ENCODE assay signal across 8 cellular contexts in genomic region chr7:108094933-108095710, GRCh38. TPM values are rescaled to one million over a fixed set of nuclear protein-coding genes. Genes with fewer than 3 reads are reported as not detected.
DNase-seq lines count a peak whose midpoint lies in the region; ATAC-seq and TF ChIP-seq lines count a peak whose summit lies in the region.

No MANE protein-coding gene starts in this region.

- intact Hi-C loops in esophagus muscularis mucosa (cut with DNase I) = loop anchor here (5.0 kb wide), 1 partner anchor 88 kb away; no protein-coding TSS in a partner anchor

- peaks cover 15% of the 10 kb centered on the region for H3K27me3 Mint-ChIP-seq in activated CD8-positive, alpha-beta memory T cell treated with anti-CD3 and anti-CD28 coated beads, Interleukin-2, amount 10 ng/mL, durations not matched to agents 7 days and 5 days
- H3K27me3 Mint-ChIP-seq in CD8-positive, alpha-beta memory T cell = peaks cover 1 to 17% of the 10 kb centered on the region in 2 donors

- H3K27ac Mint-ChIP-seq in activated CD8-positive, alpha-beta memory T cell treated with anti-CD3 and anti-CD28 coated beads, Interleukin-2, amount 10 ng/mL, durations not matched to agents 7 days and 5 days = no peak overlapping the region
- H3K27ac Mint-ChIP-seq in CD8-positive, alpha-beta memory T cell = no peak overlapping the region

- ATAC-seq in GM19452 (IDR thresholded peaks at IDR 0.05; ENCODE audit: unreplicated experiment) (peak; percentile 63), GM21360 (IDR thresholded peaks at IDR 0.05; ENCODE audit: unreplicated experiment) (no peak)
- ATAC-seq in activated CD8-positive, alpha-beta memory T cell treated with anti-CD3 and anti-CD28 coated beads, Interleukin-2, amount 10 ng/mL, durations not matched to agents 7 days and 5 days = no peak

- TF ChIP-seq EP300 in esophagus muscularis mucosa (IDR thresholded peaks at IDR 0.05) = no peak

- H3K4me1 ChIP-seq in esophagus muscularis mucosa = peaks cover 19 to 52% (median 42%) of the 10 kb centered on the region in 4 donors
- H3K4me1 ChIP-seq in parathyroid adenoma = no peaks in the 10 kb centered on the region
- H3K4me1 ChIP-seq in CD8-positive, alpha-beta memory T cell (ENCODE audit: insufficient read depth, low read length) = no peaks in the 10 kb centered on the region

- no peak overlapping the region for H3K4me3 Mint-ChIP-seq in activated CD8-positive, alpha-beta memory T cell treated with anti-CD3 and anti-CD28 coated beads, Interleukin-2, amount 10 ng/mL, durations not matched to agents 7 days and 5 days
- no peak overlapping the region for H3K4me3 Mint-ChIP-seq in CD8-positive, alpha-beta memory T cell

- 24% methylated on average over 7 of the region's 7 CpGs for WGBS in esophagus muscularis mucosa

- no peak overlapping the region for H2AFZ ChIP-seq in parathyroid adenoma

- H3K36me3 ChIP-seq in esophagus muscularis mucosa (no peaks in the 10 kb centered on the region), parathyroid adenoma (ENCODE audit: control insufficient read depth, insufficient read depth, low read length) (no peaks in the 10 kb centered on the region)
- no peaks in the 10 kb centered on the region for H3K36me3 ChIP-seq in CD8-positive, alpha-beta memory T cell (ENCODE audit: insufficient read depth, low read length)

- no peaks in the 10 kb centered on the region for H3K36me3 Mint-ChIP-seq in activated CD8-positive, alpha-beta memory T cell treated with anti-CD3 and anti-CD28 coated beads, Interleukin-2, amount 10 ng/mL, durations not matched to agents 7 days and 5 days
- no peaks in the 10 kb centered on the region for H3K36me3 Mint-ChIP-seq in CD8-positive, alpha-beta memory T cell

- CTCF ChIA-PET in activated CD8-positive, alpha-beta memory T cell treated with anti-CD3 and anti-CD28 coated beads, Interleukin-2, amount 10 ng/mL, durations not matched to agents 7 days and 5 days (lab: Charles Lee) = no interaction called here
- CTCF ChIA-PET in CD8-positive, alpha-beta memory T cell (lab: Charles Lee) = no interaction called here

- no peaks in the 10 kb centered on the region for H3K4me1 Mint-ChIP-seq in activated CD8-positive, alpha-beta memory T cell treated with anti-CD3 and anti-CD28 coated beads, Interleukin-2, amount 10 ng/mL, durations not matched to agents 7 days and 5 days
- H3K4me1 Mint-ChIP-seq in CD8-positive, alpha-beta memory T cell = no peaks in the 10 kb centered on the region

- H3K9me3 ChIP-seq in esophagus muscularis mucosa = no peaks in the 10 kb centered on the region
- H3K9me3 ChIP-seq in parathyroid adenoma (ENCODE audit: control insufficient read depth, low read length) = no peaks in the 10 kb centered on the region
- no peaks in the 10 kb centered on the region for H3K9me3 ChIP-seq in CD8-positive, alpha-beta memory T cell (ENCODE audit: low read length)

- H3K27me3 ChIP-seq in esophagus muscularis mucosa (no peaks in the 10 kb centered on the region), parathyroid adenoma (ENCODE audit: control insufficient read depth, insufficient read depth, low read length) (no peaks in the 10 kb centered on the region)
- no peaks in the 10 kb centered on the region for H3K27me3 ChIP-seq in CD8-positive, alpha-beta memory T cell (ENCODE audit: insufficient read depth, low read length, poor library complexity, severe bottlenecking)

- H3K9ac ChIP-seq in parathyroid adenoma = no peak overlapping the region

- TF ChIP-seq POLR2A in esophagus muscularis mucosa (IDR thresholded peaks at IDR 0.05; ENCODE audit: low read depth) = no peak

- peak overlapping the region; percentile 54 to 79 (median 62) for H3K27ac ChIP-seq in esophagus muscularis mucosa (replicated peaks in 1 of 4)
- H3K27ac ChIP-seq in parathyroid adenoma = no peak overlapping the region
- H3K27ac ChIP-seq in CD8-positive, alpha-beta memory T cell (ENCODE audit: low read depth, low read length) = no peak overlapping the region

- POLR2A ChIA-PET in CD8-positive, alpha-beta memory T cell (lab: Charles Lee) = no interaction called here

- peak overlapping the region; percentile 4 for H3K4me2 ChIP-seq in parathyroid adenoma (ENCODE audit: low read length)

- H3K9me3 Mint-ChIP-seq in activated CD8-positive, alpha-beta memory T cell treated with anti-CD3 and anti-CD28 coated beads, Interleukin-2, amount 10 ng/mL, durations not matched to agents 7 days and 5 days (ENCODE audit: low read depth) = no peaks in the 10 kb centered on the region
- H3K9me3 Mint-ChIP-seq in CD8-positive, alpha-beta memory T cell = no peaks in the 10 kb centered on the region

- H3K4me3 ChIP-seq in esophagus muscularis mucosa (no peak overlapping the region), parathyroid adenoma (ENCODE audit: low read depth, low read length) (no peak overlapping the region)
- H3K4me3 ChIP-seq in CD8-positive, alpha-beta memory T cell (ENCODE audit: low read length) = no peak overlapping the region

- peak; percentile 16 to 43 for DNase-seq in NCI-H524 (lab: John Stamatoyannopoulos, UW)
- DNase-seq in esophagus muscularis mucosa (ENCODE audit: extremely low spot score) = no peak
- no peak for DNase-seq in activated CD8-positive, alpha-beta memory T cell treated with anti-CD3 and anti-CD28 coated beads, Interleukin-2, amount 10 ng/mL, durations not matched to agents 7 days and 5 days
- no peak for DNase-seq in SIG-M5 (lab: John Stamatoyannopoulos, UW)
- DNase-seq in CD8-positive, alpha-beta memory T cell = no peak

- no peaks in the 10 kb centered on the region for H3K79me2 ChIP-seq in parathyroid adenoma

- TF ChIP-seq CTCF in esophagus muscularis mucosa (IDR thresholded peaks at IDR 0.05) (no peak), parathyroid adenoma (IDR thresholded peaks at IDR 0.05) (no peak)

RNA-seq across cellular contexts. Expression of gene LAMB4, which starts 35.0 kb away (rescaled TPM):
- 1 to 10 TPM in 2 of 4 donors, under 1 TPM in 1, not detected in 1; 0.75 to 2.6 (median 1.7) TPM for total RNA-seq in esophagus muscularis mucosa
- total RNA-seq in activated CD8-positive, alpha-beta memory T cell treated with anti-CD3 and anti-CD28 coated beads, Interleukin-2, amount 10 ng/mL, durations not matched to agents 7 days and 5 days = not detected
- total RNA-seq in CD8-positive, alpha-beta memory T cell = not detected
- polyA plus RNA-seq in CD8-positive, alpha-beta memory T cell = not detected

Comparison
In these comparisons a context has a peak if more than half of its experiments do, and no peak if none do; other contexts are left out.
1. DNase-seq: peak in NCI-H524 (2 of 2); none in esophagus muscularis mucosa (single experiment), activated CD8-positive, alpha-beta memory T cell treated with anti-CD3 and anti-CD28 coated beads, Interleukin-2, amount 10 ng/mL, durations not matched to agents 7 days and 5 days (single experiment), SIG-M5 (single experiment) and CD8-positive, alpha-beta memory T cell (0 of 5).
2. H3K27ac ChIP-seq: peak in esophagus muscularis mucosa (4 of 4); none in parathyroid adenoma (single experiment) and CD8-positive, alpha-beta memory T cell (single experiment).